20 cellular contexts compared by ENCODE assay signal in the genomic region with DNA sequence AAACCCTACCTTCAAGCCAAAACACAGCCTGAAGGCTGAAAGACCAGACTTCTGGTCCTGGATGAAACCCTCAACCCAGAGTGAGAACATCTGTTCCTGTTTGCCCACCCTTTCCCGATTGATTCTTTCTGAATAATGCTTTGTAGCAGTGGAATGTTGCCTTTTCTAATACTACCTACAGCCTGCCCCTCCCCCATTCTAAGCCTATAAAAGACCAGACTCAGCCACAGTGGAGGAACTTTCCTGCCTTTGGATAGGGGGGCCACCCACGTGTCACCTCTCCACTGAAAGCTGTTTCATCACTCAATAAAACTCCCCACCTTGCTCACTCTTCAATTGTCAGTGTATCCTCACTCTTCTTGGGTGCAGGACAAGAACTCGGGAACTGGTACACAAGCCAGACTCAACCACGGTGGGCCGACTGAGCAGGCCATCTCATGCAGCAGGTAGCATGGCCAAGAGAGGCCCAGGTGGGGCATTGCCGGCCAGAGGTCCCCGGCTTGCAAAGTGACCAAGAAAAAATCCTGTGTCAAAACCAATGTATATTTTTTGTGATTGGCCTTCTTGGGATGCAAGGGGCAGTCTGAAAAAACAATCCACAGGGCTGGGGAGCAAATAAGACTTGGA. TPM values are rescaled to one million over a fixed set of nuclear protein-coding genes. Genes with fewer than 3 reads are reported as not detected.
DNase-seq lines count a peak whose midpoint lies in the region; ATAC-seq and TF ChIP-seq lines count a peak whose summit lies in the region.
"Had no signal": no experiment of that assay in that cellular context is flagged by ENCODE, and none has a peak within 500 bp of the region (broad histone marks: within the 10 kb centered on the region; RNA-seq: fewer than 3 reads in every experiment).

No MANE protein-coding gene starts in this region.

- peak overlapping the region; percentile 8 to 88 for H2BK12ac ChIP-seq in mesenchymal stem cell (ENCODE audit: low read length in 2 of 2)

- H3K4me3 Mint-ChIP-seq in activated CD4-positive, alpha-beta memory T cell treated with anti-CD3 and anti-CD28 coated beads for 36 hours, result no peak overlapping the region
- H3K4me3 Mint-ChIP-seq in activated CD4-positive, alpha-beta memory T cell treated with anti-CD3 and anti-CD28 coated beads, Interleukin-2, amount 10 ng/mL, durations not matched to agents 7 days and 5 days, result no peak overlapping the region
- no peak overlapping the region for H3K4me3 Mint-ChIP-seq in activated CD8-positive, alpha-beta memory T cell treated with anti-CD3 and anti-CD28 coated beads, Interleukin-2, amount 10 ng/mL, durations not matched to agents 7 days and 5 days
- H3K4me3 Mint-ChIP-seq in CD8-positive, alpha-beta T cell, result no peak overlapping the region

- no peak overlapping the region for H2AK5ac ChIP-seq in mesenchymal stem cell (ENCODE audit: low read length, severe bottlenecking)

- H3K9ac ChIP-seq in mesenchymal stem cell (ENCODE audit: low read length), result no peak overlapping the region

- no peaks in the 10 kb centered on the region for H3K36me3 ChIP-seq in mesenchymal stem cell (ENCODE audit: control insufficient read depth in 1 of 2, insufficient read depth in 2 of 2, low read depth in 1 of 2, low read length in 2 of 2)
- no peaks in the 10 kb centered on the region for H3K36me3 ChIP-seq in spleen
- no peaks in the 10 kb centered on the region for H3K36me3 ChIP-seq in CD8-positive, alpha-beta T cell (ENCODE audit: insufficient read depth, low read length)

- H3K79me1 ChIP-seq in mesenchymal stem cell (replicated peaks; ENCODE audit: low read length, poor library complexity, severe bottlenecking), result no peaks in the 10 kb centered on the region

- DNase-seq in activated CD4-positive, alpha-beta memory T cell treated with anti-CD3 and anti-CD28 coated beads for 36 hours, result peak; percentile 5
- no peak for DNase-seq in activated CD4-positive, alpha-beta memory T cell treated with anti-CD3 and anti-CD28 coated beads, Interleukin-2, amount 10 ng/mL, durations not matched to agents 7 days and 5 days
- peak; percentile 35 for DNase-seq in activated CD8-positive, alpha-beta memory T cell treated with anti-CD3 and anti-CD28 coated beads, Interleukin-2, amount 10 ng/mL, durations not matched to agents 7 days and 5 days
- no peak for DNase-seq in mesenchymal stem cell
- DNase-seq in spleen, result peak; percentile 51
- no peak for DNase-seq in foreskin melanocyte
- DNase-seq in NOMO-1 (lab: John Stamatoyannopoulos, UW; ENCODE audit: unreplicated experiment in 2 of 2), result no peak
- no peak for DNase-seq in CD8-positive, alpha-beta T cell
- DNase-seq: AML-193, DMS79, NCI-H1417, NCI-H187, NCI-H2107, NCI-H510A treated with DMSO at 0.1 percent for 48 hours, NCI-H774, OCI-M1, RPMI8226, SIG-M5 had no signal

- H4K91ac ChIP-seq in mesenchymal stem cell (ENCODE audit: low read length), result no peak overlapping the region

- H3K4me3 ChIP-seq in mesenchymal stem cell (ENCODE audit: insufficient read depth in 1 of 2, low read depth in 1 of 2, low read length in 2 of 2) (no peak overlapping the region), spleen (no peak overlapping the region)
- H3K4me3 ChIP-seq in CD8-positive, alpha-beta T cell (ENCODE audit: low read depth, low read length), result no peak overlapping the region

- H3K4me1 ChIP-seq in mesenchymal stem cell (ENCODE audit: control insufficient read depth, insufficient read depth, low read depth, low read length) (peaks cover 8% of the 10 kb centered on the region), spleen (peaks cover 0 to 23% (median 1%) of the 10 kb centered on the region in 6 donors)
- peaks cover 3% of the 10 kb centered on the region for H3K4me1 ChIP-seq in CD8-positive, alpha-beta T cell (ENCODE audit: insufficient read depth, low read length)

- H4K8ac ChIP-seq in mesenchymal stem cell (ENCODE audit: low read length), result no peak overlapping the region

- H3K23ac ChIP-seq in mesenchymal stem cell (ENCODE audit: low read length in 2 of 2), result no peak overlapping the region

- TF ChIP-seq POLR2A in spleen (IDR thresholded peaks at IDR 0.05), result no peak

- H3K9me3 ChIP-seq in mesenchymal stem cell (ENCODE audit: control insufficient read depth, low read length), result no peaks in the 10 kb centered on the region
- no peaks in the 10 kb centered on the region for H3K9me3 ChIP-seq in spleen
- H3K9me3 ChIP-seq in CD8-positive, alpha-beta T cell (ENCODE audit: low read length), result no peaks in the 10 kb centered on the region

- no peak overlapping the region for H2AFZ ChIP-seq in mesenchymal stem cell (ENCODE audit: low read depth, low read length)

- no peak overlapping the region for H3K14ac ChIP-seq in mesenchymal stem cell (ENCODE audit: low read length in 2 of 2)

- peaks cover 8% of the 10 kb centered on the region for H3K4me1 Mint-ChIP-seq in activated CD4-positive, alpha-beta memory T cell treated with anti-CD3 and anti-CD28 coated beads for 36 hours (ENCODE audit: low read depth)
- H3K4me1 Mint-ChIP-seq in activated CD4-positive, alpha-beta memory T cell treated with anti-CD3 and anti-CD28 coated beads, Interleukin-2, amount 10 ng/mL, durations not matched to agents 7 days and 5 days, result peaks cover under 1% of the 10 kb centered on the region
- peaks cover 4% of the 10 kb centered on the region for H3K4me1 Mint-ChIP-seq in activated CD8-positive, alpha-beta memory T cell treated with anti-CD3 and anti-CD28 coated beads, Interleukin-2, amount 10 ng/mL, durations not matched to agents 7 days and 5 days
- peaks cover 2% of the 10 kb centered on the region for H3K4me1 Mint-ChIP-seq in CD8-positive, alpha-beta T cell (ENCODE audit: low read depth)

- CTCF ChIA-PET in activated CD4-positive, alpha-beta memory T cell treated with anti-CD3 and anti-CD28 coated beads for 36 hours (lab: Charles Lee), result interaction anchor here (1.7 kb wide), 1 partner anchor 10 kb away, joined by 4 read pairs; no protein-coding TSS in a partner anchor
- CTCF ChIA-PET in activated CD4-positive, alpha-beta memory T cell treated with anti-CD3 and anti-CD28 coated beads, Interleukin-2, amount 10 ng/mL, durations not matched to agents 7 days and 5 days (lab: Charles Lee), result no interaction called here
- CTCF ChIA-PET in activated CD8-positive, alpha-beta memory T cell treated with anti-CD3 and anti-CD28 coated beads, Interleukin-2, amount 10 ng/mL, durations not matched to agents 7 days and 5 days (lab: Charles Lee), result no interaction called here
- CTCF ChIA-PET in CD8-positive, alpha-beta T cell (lab: Charles Lee), result interaction anchor here (1.5 kb wide), 1 partner anchor 14 kb away, joined by 7 read pairs; no protein-coding TSS in a partner anchor

- H3K27ac ChIP-seq in mesenchymal stem cell (ENCODE audit: low read length, poor library complexity, severe bottlenecking) (no peak overlapping the region), spleen (no peak overlapping the region)
- H3K27ac ChIP-seq in CD8-positive, alpha-beta T cell (ENCODE audit: low read depth, low read length), result no peak overlapping the region
- H3K27ac ChIP-seq: 22Rv1, C4-2B had no signal

- peak overlapping the region in 1 of 2 experiments; percentile 70 for H3K18ac ChIP-seq in mesenchymal stem cell (ENCODE audit: low read depth in 1 of 2, low read length in 2 of 2)

- peaks cover 0 to 9% of the 10 kb centered on the region in 2 experiments for H3K27me3 ChIP-seq in mesenchymal stem cell (ENCODE audit: control insufficient read depth in 1 of 2, insufficient read depth in 1 of 2, low read length in 2 of 2)
- no peaks in the 10 kb centered on the region for H3K27me3 ChIP-seq in spleen (replicated peaks in 1 of 7)
- H3K27me3 ChIP-seq in CD8-positive, alpha-beta T cell (ENCODE audit: insufficient read depth, low read length), result no peaks in the 10 kb centered on the region

- no peaks in the 10 kb centered on the region for H3K36me3 Mint-ChIP-seq in activated CD4-positive, alpha-beta memory T cell treated with anti-CD3 and anti-CD28 coated beads for 36 hours
- H3K36me3 Mint-ChIP-seq in activated CD4-positive, alpha-beta memory T cell treated with anti-CD3 and anti-CD28 coated beads, Interleukin-2, amount 10 ng/mL, durations not matched to agents 7 days and 5 days (ENCODE audit: low read depth), result no peaks in the 10 kb centered on the region
- no peaks in the 10 kb centered on the region for H3K36me3 Mint-ChIP-seq in activated CD8-positive, alpha-beta memory T cell treated with anti-CD3 and anti-CD28 coated beads, Interleukin-2, amount 10 ng/mL, durations not matched to agents 7 days and 5 days
- no peaks in the 10 kb centered on the region for H3K36me3 Mint-ChIP-seq in CD8-positive, alpha-beta T cell

- peak overlapping the region; percentile 79 for H2BK15ac ChIP-seq in mesenchymal stem cell (ENCODE audit: low read depth, poor library complexity, severe bottlenecking)

- H2BK120ac ChIP-seq in mesenchymal stem cell (ENCODE audit: low read depth, low read length), result no peak overlapping the region

- H3K4me2 ChIP-seq in mesenchymal stem cell (ENCODE audit: low read length, poor library complexity, severe bottlenecking), result no peak overlapping the region

- TF ChIP-seq CTCF in spleen (IDR thresholded peaks at IDR 0.05 in 8 of 11, conservative IDR thresholded peaks at IDR 0.05 in 3 of 11), result no peak
- no peak for TF ChIP-seq CTCF in CD8-positive, alpha-beta T cell (IDR thresholded peaks at IDR 0.05)

- H2BK5ac ChIP-seq in mesenchymal stem cell (ENCODE audit: low read depth, low read length, poor library complexity, severe bottlenecking), result no peak overlapping the region

- WGBS in mesenchymal stem cell, result 89% methylated on average over 7 of the region's 7 CpGs
- 83 to 88% (median 87%) methylated on average over 7 of the region's 7 CpGs for WGBS in spleen, 5 donors

- POLR2A ChIA-PET in activated CD4-positive, alpha-beta memory T cell treated with anti-CD3 and anti-CD28 coated beads for 36 hours (lab: Charles Lee), result no interaction called here
- POLR2A ChIA-PET in activated CD4-positive, alpha-beta memory T cell treated with anti-CD3 and anti-CD28 coated beads, Interleukin-2, amount 10 ng/mL, durations not matched to agents 7 days and 5 days (lab: Charles Lee), result no interaction called here
- POLR2A ChIA-PET in CD8-positive, alpha-beta T cell (lab: Charles Lee), result no interaction called here

- no peak for ATAC-seq in activated CD8-positive, alpha-beta memory T cell treated with anti-CD3 and anti-CD28 coated beads, Interleukin-2, amount 10 ng/mL, durations not matched to agents 7 days and 5 days
- no peak for ATAC-seq in CD8-positive, alpha-beta T cell

- H3K27ac Mint-ChIP-seq in activated CD4-positive, alpha-beta memory T cell treated with anti-CD3 and anti-CD28 coated beads for 36 hours, result no peak overlapping the region
- no peak overlapping the region for H3K27ac Mint-ChIP-seq in activated CD4-positive, alpha-beta memory T cell treated with anti-CD3 and anti-CD28 coated beads, Interleukin-2, amount 10 ng/mL, durations not matched to agents 7 days and 5 days
- H3K27ac Mint-ChIP-seq in activated CD8-positive, alpha-beta memory T cell treated with anti-CD3 and anti-CD28 coated beads, Interleukin-2, amount 10 ng/mL, durations not matched to agents 7 days and 5 days, result no peak overlapping the region
- H3K27ac Mint-ChIP-seq in CD8-positive, alpha-beta T cell, result no peak overlapping the region

- intact Hi-C loops in activated CD4-positive, alpha-beta memory T cell treated with anti-CD3 and anti-CD28 coated beads for 36 hours (cut with micrococcal nuclease), result loop anchor here (10.0 kb wide), 1 partner anchor 593 kb away; a partner anchor contains a TSS
- intact Hi-C loops in spleen (cut with DNase I; ENCODE audit: low total_unique reads), result no loop called here
- intact Hi-C loops in CD8-positive, alpha-beta T cell (cut with DNase I, micrococcal nuclease), result loop anchor here in 1 of 2 experiments (10.0 kb wide), 1 partner anchor 53 kb away; no protein-coding TSS in a partner anchor

- H3K9me3 Mint-ChIP-seq in activated CD4-positive, alpha-beta memory T cell treated with anti-CD3 and anti-CD28 coated beads for 36 hours, result no peaks in the 10 kb centered on the region
- H3K9me3 Mint-ChIP-seq in activated CD4-positive, alpha-beta memory T cell treated with anti-CD3 and anti-CD28 coated beads, Interleukin-2, amount 10 ng/mL, durations not matched to agents 7 days and 5 days, result no peaks in the 10 kb centered on the region
- no peaks in the 10 kb centered on the region for H3K9me3 Mint-ChIP-seq in activated CD8-positive, alpha-beta memory T cell treated with anti-CD3 and anti-CD28 coated beads, Interleukin-2, amount 10 ng/mL, durations not matched to agents 7 days and 5 days (ENCODE audit: low read depth)
- H3K9me3 Mint-ChIP-seq in CD8-positive, alpha-beta T cell, result no peaks in the 10 kb centered on the region

- H3K27me3 Mint-ChIP-seq in activated CD4-positive, alpha-beta memory T cell treated with anti-CD3 and anti-CD28 coated beads for 36 hours, result peaks cover 2% of the 10 kb centered on the region
- peaks cover 8% of the 10 kb centered on the region for H3K27me3 Mint-ChIP-seq in activated CD4-positive, alpha-beta memory T cell treated with anti-CD3 and anti-CD28 coated beads, Interleukin-2, amount 10 ng/mL, durations not matched to agents 7 days and 5 days
- no peaks in the 10 kb centered on the region for H3K27me3 Mint-ChIP-seq in activated CD8-positive, alpha-beta memory T cell treated with anti-CD3 and anti-CD28 coated beads, Interleukin-2, amount 10 ng/mL, durations not matched to agents 7 days and 5 days
- no peaks in the 10 kb centered on the region for H3K27me3 Mint-ChIP-seq in CD8-positive, alpha-beta T cell (ENCODE audit: low read depth)

- H3K4ac ChIP-seq in mesenchymal stem cell (ENCODE audit: low read depth in 1 of 2, low read length in 2 of 2), result peak overlapping the region in 1 of 2 experiments; percentile 38

RNA-seq across cellular contexts. Expression of a gene that starts 6.6 kb away (rescaled TPM):
- 10 to 100 TPM; 26.7 to 27.7 TPM for total RNA-seq in activated CD4-positive, alpha-beta memory T cell treated with anti-CD3 and anti-CD28 coated beads for 36 hours
- total RNA-seq in activated CD4-positive, alpha-beta memory T cell treated with anti-CD3 and anti-CD28 coated beads, Interleukin-2, amount 10 ng/mL, durations not matched to agents 7 days and 5 days, result 10 to 100 TPM; 72.4 to 75.6 TPM
- 10 to 100 TPM; 59.9 to 65.2 TPM for total RNA-seq in activated CD8-positive, alpha-beta memory T cell treated with anti-CD3 and anti-CD28 coated beads, Interleukin-2, amount 10 ng/mL, durations not matched to agents 7 days and 5 days
- polyA plus RNA-seq in mesenchymal stem cell (2013, experiment 1 of 2), result 17.2 TPM
- polyA plus RNA-seq in mesenchymal stem cell (2013, experiment 2 of 2), result 17.2 TPM
- 10 to 100 TPM; 33.5 to 48.1 (median 39.9) TPM for total RNA-seq in spleen
- 1 to 10 TPM; 4.4 to 7.3 (median 4.4) TPM for polyA plus RNA-seq in spleen
- total RNA-seq in CD8-positive, alpha-beta T cell, result 10 to 100 TPM; 48.4 to 49.7 TPM

RNA-seq across cellular contexts. Expression of a gene that starts 24.5 kb away (rescaled TPM):
- total RNA-seq in activated CD4-positive, alpha-beta memory T cell treated with anti-CD3 and anti-CD28 coated beads for 36 hours, result not detected
- total RNA-seq in activated CD4-positive, alpha-beta memory T cell treated with anti-CD3 and anti-CD28 coated beads, Interleukin-2, amount 10 ng/mL, durations not matched to agents 7 days and 5 days, result not detected
- 1 to 10 TPM in 1 of 2 experiments, not detected in 1; 2.6 TPM for total RNA-seq in activated CD8-positive, alpha-beta memory T cell treated with anti-CD3 and anti-CD28 coated beads, Interleukin-2, amount 10 ng/mL, durations not matched to agents 7 days and 5 days
- polyA plus RNA-seq in mesenchymal stem cell (2013, experiment 1 of 2), result not detected
- polyA plus RNA-seq in mesenchymal stem cell (2013, experiment 2 of 2), result not detected
- total RNA-seq in spleen, result under 1 TPM in 1 of 7 donors, not detected in 6; 0.64 TPM
- polyA plus RNA-seq in spleen, result 1 to 10 TPM in 2 of 3 donors, under 1 TPM in 1; 0.93 to 5.0 (median 1.2) TPM
- not detected for total RNA-seq in CD8-positive, alpha-beta T cell

Comparison
In these comparisons a context has a peak if more than half of its experiments do, and no peak if none do; other contexts are left out.
1. DNase-seq: peak in activated CD4-positive, alpha-beta memory T cell treated with anti-CD3 and anti-CD28 coated beads for 36 hours (single experiment), activated CD8-positive, alpha-beta memory T cell treated with anti-CD3 and anti-CD28 coated beads, Interleukin-2, amount 10 ng/mL, durations not matched to agents 7 days and 5 days (single experiment) and spleen (single experiment); none in activated CD4-positive, alpha-beta memory T cell treated with anti-CD3 and anti-CD28 coated beads, Interleukin-2, amount 10 ng/mL, durations not matched to agents 7 days and 5 days (single experiment), mesenchymal stem cell (single experiment), foreskin melanocyte (single experiment), NOMO-1 (0 of 2) and CD8-positive, alpha-beta T cell (0 of 7).
2. CTCF ChIA-PET loops: an anchor here in activated CD4-positive, alpha-beta memory T cell treated with anti-CD3 and anti-CD28 coated beads for 36 hours (1.7 kb wide) and CD8-positive, alpha-beta T cell (1.5 kb wide); none called in activated CD4-positive, alpha-beta memory T cell treated with anti-CD3 and anti-CD28 coated beads, Interleukin-2, amount 10 ng/mL, durations not matched to agents 7 days and 5 days and activated CD8-positive, alpha-beta memory T cell treated with anti-CD3 and anti-CD28 coated beads, Interleukin-2, amount 10 ng/mL, durations not matched to agents 7 days and 5 days.